Comparison of ENCODE assay signal across 8 cellular contexts in genomic region chr7:5527387-5528070, GRCh38. TPM values are rescaled to one million over a fixed set of nuclear protein-coding genes. Genes with fewer than 3 reads are reported as not detected.
DNase-seq lines count a peak whose midpoint lies in the region; ATAC-seq and TF ChIP-seq lines count a peak whose summit lies in the region.
"Not testable (repeated sequence)": the region's sequence is repeated elsewhere in the genome, so short reads cannot be mapped to it uniquely, and the experiment has no call there.

No MANE protein-coding gene starts in this region.

- not testable (repeated sequence) for H3K36me3 ChIP-seq in breast epithelium; urinary bladder (ENCODE audit: insufficient read depth)

- POLR2A ChIA-PET in activated CD8-positive, alpha-beta T cell treated with anti-CD3 and anti-CD28 coated beads for 36 hours (lab: Charles Lee): interaction anchor here (0.9 to 1.9 kb wide), 6 partner anchors 9 to 174 kb away, joined by 3 to 9 read pairs (median 4); no protein-coding TSS in a partner anchor

- not testable (repeated sequence) for TF ChIP-seq CTCF in NB4 (IDR thresholded peaks at IDR 0.05; ENCODE audit: low read depth, low read length); activated CD8-positive, alpha-beta T cell treated with anti-CD3 and anti-CD28 coated beads for 36 hours (IDR thresholded peaks at IDR 0.05); breast epithelium (IDR thresholded peaks at IDR 0.05); foreskin fibroblast (IDR thresholded peaks at IDR 0.05; ENCODE audit: low read depth, low read length); retinal pigment epithelial cell (conservative IDR thresholded peaks at IDR 0.05; ENCODE audit: low read depth, low read length)

- ATAC-seq in activated CD8-positive, alpha-beta T cell treated with anti-CD3 and anti-CD28 coated beads for 36 hours; memory B cell (ENCODE audit: low read depth): not testable (repeated sequence)

- TF ChIP-seq POLR2A in NB4 (IDR thresholded peaks at IDR 0.05; ENCODE audit: extremely low read depth, insufficient read length); breast epithelium (IDR thresholded peaks at IDR 0.05): not testable (repeated sequence)

- CTCF ChIA-PET in activated CD8-positive, alpha-beta T cell treated with anti-CD3 and anti-CD28 coated beads for 36 hours (lab: Charles Lee): interaction anchor here (1.3 kb wide), 1 partner anchor 151 kb away, joined by 3 read pairs; no protein-coding TSS in a partner anchor

- not testable (repeated sequence) for H3K9me3 Mint-ChIP-seq in activated CD8-positive, alpha-beta T cell treated with anti-CD3 and anti-CD28 coated beads for 36 hours; memory B cell

- not testable (repeated sequence) for H3K4me1 ChIP-seq in breast epithelium; urinary bladder (ENCODE audit: insufficient read depth)

- not testable (repeated sequence) for H3K27me3 Mint-ChIP-seq in activated CD8-positive, alpha-beta T cell treated with anti-CD3 and anti-CD28 coated beads for 36 hours; memory B cell

- intact Hi-C loops in activated CD8-positive, alpha-beta T cell treated with anti-CD3 and anti-CD28 coated beads for 36 hours (cut with micrococcal nuclease): not testable (repeated sequence)
- intact Hi-C loops in breast epithelium (cut with DNase I; ENCODE audit: low total_unique reads): loop anchor here (2.0 kb wide), 1 partner anchor 33 kb away; no protein-coding TSS in a partner anchor

- peak overlapping the region; percentile 96 for H3K27ac Mint-ChIP-seq in activated CD8-positive, alpha-beta T cell treated with anti-CD3 and anti-CD28 coated beads for 36 hours
- H3K27ac Mint-ChIP-seq in memory B cell: peak overlapping the region; percentile 95

- H3K4me1 Mint-ChIP-seq in activated CD8-positive, alpha-beta T cell treated with anti-CD3 and anti-CD28 coated beads for 36 hours (ENCODE audit: low read depth): peaks cover 26% of the 10 kb centered on the region
- H3K4me1 Mint-ChIP-seq in memory B cell: peaks cover 52% of the 10 kb centered on the region

- H3K27ac ChIP-seq in breast epithelium: peak overlapping the region; percentile 100
- peak overlapping the region; percentile 99 for H3K27ac ChIP-seq in urinary bladder (ENCODE audit: low read depth)

- not testable (repeated sequence) for H3K27me3 ChIP-seq in breast epithelium

- peaks cover 56% of the 10 kb centered on the region for H3K36me3 Mint-ChIP-seq in activated CD8-positive, alpha-beta T cell treated with anti-CD3 and anti-CD28 coated beads for 36 hours (ENCODE audit: low read depth)
- peaks cover 30% of the 10 kb centered on the region for H3K36me3 Mint-ChIP-seq in memory B cell

- peak overlapping the region; percentile 96 for H3K4me3 Mint-ChIP-seq in activated CD8-positive, alpha-beta T cell treated with anti-CD3 and anti-CD28 coated beads for 36 hours
- H3K4me3 Mint-ChIP-seq in memory B cell: peak overlapping the region; percentile 93

- 16% methylated on average over 19 of the region's 19 CpGs for whole genome bisulfite sequencing in urinary bladder

- H3K4me3 ChIP-seq in GM08714 (ENCODE audit: low read length): peak overlapping the region; percentile 95; the same call in 1 of the 2 replicates
- H3K4me3 ChIP-seq in NB4 (ENCODE audit: low read depth, low read length): peak overlapping the region; percentile 91
- peak overlapping the region; percentile 86 to 94 (median 88) for H3K4me3 ChIP-seq in breast epithelium
- H3K4me3 ChIP-seq in foreskin fibroblast (ENCODE audit: low read depth in 1 of 2, low read length in 2 of 2): peak overlapping the region; percentile 95 to 99
- H3K4me3 ChIP-seq in retinal pigment epithelial cell (ENCODE audit: low read length): peak overlapping the region; percentile 95
- H3K4me3 ChIP-seq in urinary bladder (ENCODE audit: low read depth, low read length): peak overlapping the region; percentile 96

- not testable (repeated sequence) for H3K9me3 ChIP-seq in breast epithelium

- not testable (repeated sequence) for DNase-seq in NB4 (ENCODE audit: low read depth); activated CD8-positive, alpha-beta T cell treated with anti-CD3 and anti-CD28 coated beads for 36 hours; retinal pigment epithelial cell (ENCODE audit: low read depth)
- peak in 1 of 2 donors; percentile 34 for DNase-seq in breast epithelium (ENCODE audit: low spot score in 2 of 2)
- DNase-seq in foreskin fibroblast: peak in 1 of 2 donors; percentile 42
- peak in 1 of 2 donors; percentile 37 for DNase-seq in memory B cell (ENCODE audit: low spot score in 2 of 2)

RNA-seq across cellular contexts. Expression of gene ACTB, which starts 2.9 kb away (rescaled TPM):
- total RNA-seq in activated CD8-positive, alpha-beta T cell treated with anti-CD3 and anti-CD28 coated beads for 36 hours: 1,000 to 10,000 TPM; 9,410 to 9,639 TPM
- 1,000 to 10,000 TPM; 1,501 to 2,393 (median 1,834) TPM for total RNA-seq in breast epithelium
- 1,766 TPM for total RNA-seq in urinary bladder
- polyA plus RNA-seq in urinary bladder: 9,675 TPM

RNA-seq across cellular contexts. Expression of gene FBXL18, which starts 13.9 kb away (rescaled TPM):
- 1 to 10 TPM; 7.5 to 7.7 TPM for total RNA-seq in activated CD8-positive, alpha-beta T cell treated with anti-CD3 and anti-CD28 coated beads for 36 hours
- total RNA-seq in breast epithelium (1 to 10 TPM; 3.7 to 4.6 (median 4.0) TPM), urinary bladder (2.3 TPM)
- 4.3 TPM for polyA plus RNA-seq in urinary bladder
